In the genomic region with DNA sequence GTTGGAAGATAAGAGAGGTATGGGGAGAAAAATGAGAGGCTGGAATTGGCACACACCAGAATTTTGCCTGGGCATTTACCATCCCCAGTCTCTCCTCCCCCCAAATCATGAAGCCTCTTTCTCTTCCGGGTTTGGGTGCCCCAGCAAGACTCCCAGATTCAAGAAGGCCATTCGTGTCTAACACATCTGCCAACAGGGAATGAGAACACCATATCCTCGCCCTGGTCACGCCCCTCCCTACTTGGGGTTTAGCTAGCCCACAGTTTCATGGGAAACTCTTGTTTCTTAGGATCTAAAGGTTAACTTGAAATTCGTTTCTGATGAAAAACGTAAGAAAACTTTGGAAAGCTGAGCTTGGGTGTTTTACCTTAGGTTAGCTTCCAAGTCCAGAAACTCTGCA, we compare ENCODE assay signal across 1 cellular context.
TF ChIP-seq lines count a peak whose summit lies in the region.

No MANE protein-coding gene starts in this region.

TF ChIP-seq in HepG2, 621 proteins besides CTCF, POLR2A, EP300 and RAD21 (continued from another document):
- TF ChIP-seq, protein P1, sequence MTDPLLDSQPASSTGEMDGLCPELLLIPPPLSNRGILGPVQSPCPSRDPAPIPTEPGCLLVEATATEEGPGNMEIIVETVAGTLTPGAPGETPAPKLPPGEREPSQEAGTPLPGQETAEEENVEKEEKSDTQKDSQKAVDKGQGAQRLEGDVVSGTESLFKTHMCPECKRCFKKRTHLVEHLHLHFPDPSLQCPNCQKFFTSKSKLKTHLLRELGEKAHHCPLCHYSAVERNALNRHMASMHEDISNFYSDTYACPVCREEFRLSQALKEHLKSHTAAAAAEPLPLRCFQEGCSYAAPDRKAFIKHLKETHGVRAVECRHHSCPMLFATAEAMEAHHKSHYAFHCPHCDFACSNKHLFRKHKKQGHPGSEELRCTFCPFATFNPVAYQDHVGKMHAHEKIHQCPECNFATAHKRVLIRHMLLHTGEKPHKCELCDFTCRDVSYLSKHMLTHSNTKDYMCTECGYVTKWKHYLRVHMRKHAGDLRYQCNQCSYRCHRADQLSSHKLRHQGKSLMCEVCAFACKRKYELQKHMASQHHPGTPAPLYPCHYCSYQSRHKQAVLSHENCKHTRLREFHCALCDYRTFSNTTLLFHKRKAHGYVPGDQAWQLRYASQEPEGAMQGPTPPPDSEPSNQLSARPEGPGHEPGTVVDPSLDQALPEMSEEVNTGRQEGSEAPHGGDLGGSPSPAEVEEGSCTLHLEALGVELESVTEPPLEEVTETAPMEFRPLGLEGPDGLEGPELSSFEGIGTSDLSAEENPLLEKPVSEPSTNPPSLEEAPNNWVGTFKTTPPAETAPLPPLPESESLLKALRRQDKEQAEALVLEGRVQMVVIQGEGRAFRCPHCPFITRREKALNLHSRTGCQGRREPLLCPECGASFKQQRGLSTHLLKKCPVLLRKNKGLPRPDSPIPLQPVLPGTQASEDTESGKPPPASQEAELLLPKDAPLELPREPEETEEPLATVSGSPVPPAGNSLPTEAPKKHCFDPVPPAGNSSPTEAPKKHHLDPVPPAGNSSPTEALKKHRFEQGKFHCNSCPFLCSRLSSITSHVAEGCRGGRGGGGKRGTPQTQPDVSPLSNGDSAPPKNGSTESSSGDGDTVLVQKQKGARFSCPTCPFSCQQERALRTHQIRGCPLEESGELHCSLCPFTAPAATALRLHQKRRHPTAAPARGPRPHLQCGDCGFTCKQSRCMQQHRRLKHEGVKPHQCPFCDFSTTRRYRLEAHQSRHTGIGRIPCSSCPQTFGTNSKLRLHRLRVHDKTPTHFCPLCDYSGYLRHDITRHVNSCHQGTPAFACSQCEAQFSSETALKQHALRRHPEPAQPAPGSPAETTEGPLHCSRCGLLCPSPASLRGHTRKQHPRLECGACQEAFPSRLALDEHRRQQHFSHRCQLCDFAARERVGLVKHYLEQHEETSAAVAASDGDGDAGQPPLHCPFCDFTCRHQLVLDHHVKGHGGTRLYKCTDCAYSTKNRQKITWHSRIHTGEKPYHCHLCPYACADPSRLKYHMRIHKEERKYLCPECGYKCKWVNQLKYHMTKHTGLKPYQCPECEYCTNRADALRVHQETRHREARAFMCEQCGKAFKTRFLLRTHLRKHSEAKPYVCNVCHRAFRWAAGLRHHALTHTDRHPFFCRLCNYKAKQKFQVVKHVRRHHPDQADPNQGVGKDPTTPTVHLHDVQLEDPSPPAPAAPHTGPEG (CRISPR knock-in tag; IDR thresholded peaks at IDR 0.05): no peak
- TF ChIP-seq, protein P2, sequence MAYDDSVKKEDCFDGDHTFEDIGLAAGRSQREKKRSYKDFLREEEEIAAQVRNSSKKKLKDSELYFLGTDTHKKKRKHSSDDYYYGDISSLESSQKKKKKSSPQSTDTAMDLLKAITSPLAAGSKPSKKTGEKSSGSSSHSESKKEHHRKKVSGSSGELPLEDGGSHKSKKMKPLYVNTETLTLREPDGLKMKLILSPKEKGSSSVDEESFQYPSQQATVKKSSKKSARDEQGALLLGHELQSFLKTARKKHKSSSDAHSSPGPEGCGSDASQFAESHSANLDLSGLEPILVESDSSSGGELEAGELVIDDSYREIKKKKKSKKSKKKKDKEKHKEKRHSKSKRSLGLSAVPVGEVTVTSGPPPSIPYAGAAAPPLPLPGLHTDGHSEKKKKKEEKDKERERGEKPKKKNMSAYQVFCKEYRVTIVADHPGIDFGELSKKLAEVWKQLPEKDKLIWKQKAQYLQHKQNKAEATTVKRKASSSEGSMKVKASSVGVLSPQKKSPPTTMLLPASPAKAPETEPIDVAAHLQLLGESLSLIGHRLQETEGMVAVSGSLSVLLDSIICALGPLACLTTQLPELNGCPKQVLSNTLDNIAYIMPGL (CRISPR knock-in tag; IDR thresholded peaks at IDR 0.05; ENCODE audit: borderline replicate concordance in 1 of 2, low read depth in 1 of 2): no peak
- no peak for TF ChIP-seq ESRRA (CRISPR knock-in tag; IDR thresholded peaks at IDR 0.05; ENCODE audit: low read depth)
- TF ChIP-seq CEBPB (IDR thresholded peaks at IDR 0.05; ENCODE audit: borderline replicate concordance, low read depth, low read length): no peak
- no peak for TF ChIP-seq SOX5 (CRISPR knock-in tag; IDR thresholded peaks at IDR 0.05; ENCODE audit: borderline replicate concordance)
- TF ChIP-seq, protein P3, sequence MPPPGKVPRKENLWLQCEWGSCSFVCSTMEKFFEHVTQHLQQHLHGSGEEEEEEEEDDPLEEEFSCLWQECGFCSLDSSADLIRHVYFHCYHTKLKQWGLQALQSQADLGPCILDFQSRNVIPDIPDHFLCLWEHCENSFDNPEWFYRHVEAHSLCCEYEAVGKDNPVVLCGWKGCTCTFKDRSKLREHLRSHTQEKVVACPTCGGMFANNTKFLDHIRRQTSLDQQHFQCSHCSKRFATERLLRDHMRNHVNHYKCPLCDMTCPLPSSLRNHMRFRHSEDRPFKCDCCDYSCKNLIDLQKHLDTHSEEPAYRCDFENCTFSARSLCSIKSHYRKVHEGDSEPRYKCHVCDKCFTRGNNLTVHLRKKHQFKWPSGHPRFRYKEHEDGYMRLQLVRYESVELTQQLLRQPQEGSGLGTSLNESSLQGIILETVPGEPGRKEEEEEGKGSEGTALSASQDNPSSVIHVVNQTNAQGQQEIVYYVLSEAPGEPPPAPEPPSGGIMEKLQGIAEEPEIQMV (CRISPR knock-in tag; IDR thresholded peaks at IDR 0.05; ENCODE audit: low read depth): no peak
- TF ChIP-seq, protein P4, sequence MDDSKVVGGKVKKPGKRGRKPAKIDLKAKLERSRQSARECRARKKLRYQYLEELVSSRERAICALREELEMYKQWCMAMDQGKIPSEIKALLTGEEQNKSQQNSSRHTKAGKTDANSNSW (CRISPR knock-in tag; IDR thresholded peaks at IDR 0.05; ENCODE audit: borderline replicate concordance): no peak
- TF ChIP-seq, protein P5, sequence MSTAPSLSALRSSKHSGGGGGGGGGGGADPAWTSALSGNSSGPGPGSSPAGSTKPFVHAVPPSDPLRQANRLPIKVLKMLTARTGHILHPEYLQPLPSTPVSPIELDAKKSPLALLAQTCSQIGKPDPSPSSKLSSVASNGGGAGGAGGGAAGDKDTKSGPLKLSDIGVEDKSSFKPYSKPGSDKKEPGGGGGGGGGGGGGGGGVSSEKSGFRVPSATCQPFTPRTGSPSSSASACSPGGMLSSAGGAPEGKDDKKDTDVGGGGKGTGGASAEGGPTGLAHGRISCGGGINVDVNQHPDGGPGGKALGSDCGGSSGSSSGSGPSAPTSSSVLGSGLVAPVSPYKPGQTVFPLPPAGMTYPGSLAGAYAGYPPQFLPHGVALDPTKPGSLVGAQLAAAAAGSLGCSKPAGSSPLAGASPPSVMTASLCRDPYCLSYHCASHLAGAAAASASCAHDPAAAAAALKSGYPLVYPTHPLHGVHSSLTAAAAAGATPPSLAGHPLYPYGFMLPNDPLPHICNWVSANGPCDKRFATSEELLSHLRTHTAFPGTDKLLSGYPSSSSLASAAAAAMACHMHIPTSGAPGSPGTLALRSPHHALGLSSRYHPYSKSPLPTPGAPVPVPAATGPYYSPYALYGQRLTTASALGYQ (CRISPR knock-in tag; IDR thresholded peaks at IDR 0.05): peak; percentile 14; the same call in 1 of the 2 replicates
- 0 out of 2 replicates have a peak, but pooled peaks have one; percentile 6 for TF ChIP-seq ARNT2 (CRISPR knock-in tag; IDR thresholded peaks at IDR 0.05; ENCODE audit: low read depth)
- no peak for TF ChIP-seq MEIS1 (CRISPR knock-in tag; IDR thresholded peaks at IDR 0.05; ENCODE audit: borderline replicate concordance)
- TF ChIP-seq, protein P6, sequence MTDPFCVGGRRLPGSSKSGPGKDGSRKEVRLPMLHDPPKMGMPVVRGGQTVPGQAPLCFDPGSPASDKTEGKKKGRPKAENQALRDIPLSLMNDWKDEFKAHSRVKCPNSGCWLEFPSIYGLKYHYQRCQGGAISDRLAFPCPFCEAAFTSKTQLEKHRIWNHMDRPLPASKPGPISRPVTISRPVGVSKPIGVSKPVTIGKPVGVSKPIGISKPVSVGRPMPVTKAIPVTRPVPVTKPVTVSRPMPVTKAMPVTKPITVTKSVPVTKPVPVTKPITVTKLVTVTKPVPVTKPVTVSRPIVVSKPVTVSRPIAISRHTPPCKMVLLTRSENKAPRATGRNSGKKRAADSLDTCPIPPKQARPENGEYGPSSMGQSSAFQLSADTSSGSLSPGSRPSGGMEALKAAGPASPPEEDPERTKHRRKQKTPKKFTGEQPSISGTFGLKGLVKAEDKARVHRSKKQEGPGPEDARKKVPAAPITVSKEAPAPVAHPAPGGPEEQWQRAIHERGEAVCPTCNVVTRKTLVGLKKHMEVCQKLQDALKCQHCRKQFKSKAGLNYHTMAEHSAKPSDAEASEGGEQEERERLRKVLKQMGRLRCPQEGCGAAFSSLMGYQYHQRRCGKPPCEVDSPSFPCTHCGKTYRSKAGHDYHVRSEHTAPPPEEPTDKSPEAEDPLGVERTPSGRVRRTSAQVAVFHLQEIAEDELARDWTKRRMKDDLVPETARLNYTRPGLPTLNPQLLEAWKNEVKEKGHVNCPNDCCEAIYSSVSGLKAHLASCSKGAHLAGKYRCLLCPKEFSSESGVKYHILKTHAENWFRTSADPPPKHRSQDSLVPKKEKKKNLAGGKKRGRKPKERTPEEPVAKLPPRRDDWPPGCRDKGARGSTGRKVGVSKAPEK (CRISPR knock-in tag; IDR thresholded peaks at IDR 0.05; ENCODE audit: borderline replicate concordance): no peak
- no peak for TF ChIP-seq SNAI1 (CRISPR knock-in tag; IDR thresholded peaks at IDR 0.05; ENCODE audit: borderline replicate concordance)
